ENCODE assay signal across 1 cellular context in the genomic region with DNA sequence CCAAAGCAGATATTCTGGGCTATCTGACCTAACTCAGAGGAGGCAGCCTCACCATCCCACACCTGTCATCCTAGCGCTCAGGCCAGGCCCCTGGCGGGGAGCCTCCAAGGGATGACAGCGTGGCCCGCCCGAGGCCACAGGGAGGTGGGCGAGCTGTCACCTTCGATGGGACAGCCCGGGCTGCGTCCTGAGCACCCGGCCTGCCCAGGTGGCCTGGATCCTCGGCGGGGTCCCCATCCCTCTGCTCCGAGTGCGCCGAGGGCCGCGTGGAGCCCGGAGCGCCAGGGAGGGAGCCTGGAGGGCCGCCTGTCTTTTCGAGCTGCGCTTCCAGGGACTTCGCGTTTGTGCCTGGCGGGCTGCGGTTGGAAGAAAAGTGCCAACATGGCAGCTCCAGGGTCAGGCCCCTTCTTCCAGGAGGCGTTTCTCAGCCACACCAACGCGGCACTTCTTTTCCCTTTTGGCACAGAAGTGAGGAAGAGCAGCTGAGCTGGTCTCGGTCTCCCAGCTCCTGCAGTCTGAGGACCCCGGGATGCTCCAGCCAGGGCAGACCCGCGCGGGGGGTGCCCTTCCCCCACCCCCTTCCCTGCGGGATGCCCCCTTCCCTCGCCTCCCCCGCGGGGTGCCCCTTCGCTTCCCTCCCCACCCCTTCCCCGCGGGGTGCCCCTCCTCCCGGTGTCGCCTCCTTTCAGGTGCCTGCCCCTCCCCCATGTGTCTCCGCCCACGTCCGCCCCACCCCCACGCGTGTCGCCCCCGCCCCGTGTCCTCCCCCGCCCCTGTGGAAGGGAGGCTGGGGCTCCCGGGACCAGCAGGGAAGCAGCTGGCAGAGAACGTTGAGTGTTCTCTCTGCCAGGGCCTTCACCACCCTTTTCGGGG.
TF ChIP-seq lines count a peak whose summit lies in the region.

No MANE protein-coding gene starts in this region.

TF ChIP-seq in endothelial cell of umbilical vein, 7 proteins besides CTCF, POLR2A, EP300 and RAD21 (continued from another document):
- TF ChIP-seq JUN (IDR thresholded peaks at IDR 0.05; ENCODE audit: borderline replicate concordance, insufficient read depth, insufficient read length, low read depth), result no peak
- TF ChIP-seq GATA2 (IDR thresholded peaks at IDR 0.05; ENCODE audit: insufficient read depth, insufficient read length, low read depth, low read length), result no peak
